ENCODE assay signal across 26 cellular contexts in the genomic region with DNA sequence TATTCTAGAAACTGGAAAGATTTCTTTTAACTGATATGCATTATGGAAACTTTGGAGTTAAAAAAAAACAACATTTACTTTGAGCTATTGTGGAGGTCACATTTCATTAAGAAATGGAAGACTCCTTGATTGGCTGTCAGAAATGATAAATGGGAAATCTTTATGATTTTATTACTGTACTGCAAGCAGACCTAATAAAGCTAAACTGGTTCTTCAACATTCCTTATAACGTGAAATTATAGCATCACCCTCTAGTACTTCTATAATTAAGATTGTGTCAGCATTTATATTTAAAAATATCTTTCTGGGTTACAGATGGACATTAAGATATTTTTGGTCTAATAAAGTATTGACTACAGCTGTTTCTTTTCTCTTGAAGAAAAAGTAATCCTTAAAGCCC.
"Had no signal": no experiment of that assay in that cellular context is flagged by ENCODE, and none has a peak within 500 bp of the region (broad histone marks: within the 10 kb centered on the region; RNA-seq: fewer than 3 reads in every experiment).

No MANE protein-coding gene starts in this region.

- H3K4me3 ChIP-seq: esophagus muscularis mucosa, heart right ventricle, left lung, lower lobe of right lung, right atrium auricular region, stomach, thyroid gland, upper lobe of left lung had no signal

- H3K4me3 Mint-ChIP-seq: activated CD4-positive, alpha-beta memory T cell treated with anti-CD3 and anti-CD28 coated beads, Interleukin-2, amount 10 ng/mL, durations not matched to agents 7 days and 5 days; activated CD4-positive, alpha-beta T cell treated with anti-CD3 and anti-CD28 coated beads, Interleukin-2, amount 10 ng/mL, durations not matched to agents 7 days and 5 days; activated naive CD4-positive, alpha-beta T cell treated with anti-CD3 and anti-CD28 coated beads, Interleukin-2, amount 10 ng/mL, durations not matched to agents 7 days and 5 days; activated T-cell treated with anti-CD3 and anti-CD28 coated beads, Interleukin-2, amount 50 U/mL, for 24 hours; natural killer cell treated with Interleukin-12 subunit alpha and Interleukin-12 subunit beta and Interleukin-15 and Interleukin-18, amount 100 ng/mL, for 72 hours; stimulated activated naive B cell treated with anti-CD40 and anti-IgM and Interleukin-4, amounts not matched to agents 10 μg/mL and 1 μg/mL and 100 μg/mL, for 72 hours had no signal

- H3K27ac Mint-ChIP-seq: activated CD4-positive, alpha-beta memory T cell treated with anti-CD3 and anti-CD28 coated beads, Interleukin-2, amount 10 ng/mL, durations not matched to agents 7 days and 5 days; activated CD4-positive, alpha-beta T cell treated with anti-CD3 and anti-CD28 coated beads, Interleukin-2, amount 10 ng/mL, durations not matched to agents 7 days and 5 days; activated naive CD4-positive, alpha-beta T cell treated with anti-CD3 and anti-CD28 coated beads, Interleukin-2, amount 10 ng/mL, durations not matched to agents 7 days and 5 days; activated T-cell treated with anti-CD3 and anti-CD28 coated beads, Interleukin-2, amount 50 U/mL, for 24 hours; natural killer cell treated with Interleukin-12 subunit alpha and Interleukin-12 subunit beta and Interleukin-15 and Interleukin-18, amount 100 ng/mL, for 72 hours; stimulated activated naive B cell treated with anti-CD40 and anti-IgM and Interleukin-4, amounts not matched to agents 10 μg/mL and 1 μg/mL and 100 μg/mL, for 72 hours had no signal

- H3K9me3 ChIP-seq: esophagus muscularis mucosa, heart right ventricle, left lung, lower lobe of right lung, right atrium auricular region, stomach, thyroid gland, upper lobe of left lung had no signal

- ATAC-seq: heart right ventricle; left lung; lower lobe of right lung; natural killer cell treated with Interleukin-12 subunit alpha and Interleukin-12 subunit beta and Interleukin-15 and Interleukin-18, amount 100 ng/mL, for 72 hours; stimulated activated naive B cell treated with anti-CD40 and anti-IgM and Interleukin-4, amounts not matched to agents 10 μg/mL and 1 μg/mL and 100 μg/mL, for 72 hours had no signal

- H3K4me1 ChIP-seq: heart right ventricle, left lung, lower lobe of right lung, right atrium auricular region, thyroid gland, upper lobe of left lung had no signal

- H3K36me3 Mint-ChIP-seq: activated naive CD4-positive, alpha-beta T cell treated with anti-CD3 and anti-CD28 coated beads, Interleukin-2, amount 10 ng/mL, durations not matched to agents 7 days and 5 days; natural killer cell treated with Interleukin-12 subunit alpha and Interleukin-12 subunit beta and Interleukin-15 and Interleukin-18, amount 100 ng/mL, for 72 hours; stimulated activated naive B cell treated with anti-CD40 and anti-IgM and Interleukin-4, amounts not matched to agents 10 μg/mL and 1 μg/mL and 100 μg/mL, for 72 hours had no signal

- H3K4me1 Mint-ChIP-seq: activated CD4-positive, alpha-beta memory T cell treated with anti-CD3 and anti-CD28 coated beads, Interleukin-2, amount 10 ng/mL, durations not matched to agents 7 days and 5 days; activated CD4-positive, alpha-beta T cell treated with anti-CD3 and anti-CD28 coated beads, Interleukin-2, amount 10 ng/mL, durations not matched to agents 7 days and 5 days; activated naive CD4-positive, alpha-beta T cell treated with anti-CD3 and anti-CD28 coated beads, Interleukin-2, amount 10 ng/mL, durations not matched to agents 7 days and 5 days; stimulated activated naive B cell treated with anti-CD40 and anti-IgM and Interleukin-4, amounts not matched to agents 10 μg/mL and 1 μg/mL and 100 μg/mL, for 72 hours had no signal

- DNase-seq: activated CD4-positive, alpha-beta memory T cell treated with anti-CD3 and anti-CD28 coated beads, Interleukin-2, amount 10 ng/mL, durations not matched to agents 7 days and 5 days; activated CD4-positive, alpha-beta T cell treated with anti-CD3 and anti-CD28 coated beads for 1 hour; activated CD4-positive, alpha-beta T cell treated with anti-CD3 and anti-CD28 coated beads, Interleukin-2, amount 10 ng/mL, durations not matched to agents 7 days and 5 days; activated CD8-positive, alpha-beta memory T cell treated with anti-CD3 and anti-CD28 coated beads, Interleukin-2, amount 50 U/mL, for 48 hours; activated gamma-delta T cell; activated naive CD4-positive, alpha-beta T cell treated with anti-CD3 and anti-CD28 coated beads, Interleukin-2, amount 10 ng/mL, durations not matched to agents 7 days and 5 days; activated T-cell treated with anti-CD3 and anti-CD28 coated beads, Interleukin-2, amount 50 U/mL, for 24 hours; amniotic stem cell; brain microvascular endothelial cell; central memory CD4-positive, alpha-beta T cell; foreskin melanocyte; heart right ventricle; kidney glomerular epithelial cell; left lung; lower lobe of right lung; mesenchymal stem cell; stimulated activated CD4-positive, alpha-beta T cell treated with anti-CD3 and anti-CD28 coated beads, Interleukin-15, amount 100 ng/mL, for 24 hours; stimulated activated CD4-positive, alpha-beta T cell treated with anti-CD3 and anti-CD28 coated beads, Interleukin-2, amount 100 ng/mL, for 24 hours; stimulated activated naive B cell treated with anti-CD40 and anti-IgM and Interleukin-4, amounts not matched to agents 10 μg/mL and 1 μg/mL and 100 μg/mL, for 72 hours; stomach; T1000; thyroid gland; upper lobe of left lung had no signal

- H3K9me3 Mint-ChIP-seq: activated CD4-positive, alpha-beta memory T cell treated with anti-CD3 and anti-CD28 coated beads, Interleukin-2, amount 10 ng/mL, durations not matched to agents 7 days and 5 days; activated CD4-positive, alpha-beta T cell treated with anti-CD3 and anti-CD28 coated beads, Interleukin-2, amount 10 ng/mL, durations not matched to agents 7 days and 5 days; activated naive CD4-positive, alpha-beta T cell treated with anti-CD3 and anti-CD28 coated beads, Interleukin-2, amount 10 ng/mL, durations not matched to agents 7 days and 5 days; activated T-cell treated with anti-CD3 and anti-CD28 coated beads, Interleukin-2, amount 50 U/mL, for 24 hours had no signal

- H3K27me3 ChIP-seq: brain microvascular endothelial cell, esophagus muscularis mucosa, heart right ventricle, left lung, right atrium auricular region, stomach, thyroid gland, upper lobe of left lung had no signal

- H3K36me3 ChIP-seq: brain microvascular endothelial cell, esophagus muscularis mucosa, heart right ventricle, left lung, lower lobe of right lung, right atrium auricular region, stomach, thyroid gland, upper lobe of left lung had no signal

- H3K27ac ChIP-seq: brain microvascular endothelial cell, esophagus muscularis mucosa, heart right ventricle, left lung, lower lobe of right lung, right atrium auricular region, stomach, thyroid gland, upper lobe of left lung had no signal

- H3K27me3 Mint-ChIP-seq: activated CD4-positive, alpha-beta memory T cell treated with anti-CD3 and anti-CD28 coated beads, Interleukin-2, amount 10 ng/mL, durations not matched to agents 7 days and 5 days; activated CD4-positive, alpha-beta T cell treated with anti-CD3 and anti-CD28 coated beads, Interleukin-2, amount 10 ng/mL, durations not matched to agents 7 days and 5 days; activated naive CD4-positive, alpha-beta T cell treated with anti-CD3 and anti-CD28 coated beads, Interleukin-2, amount 10 ng/mL, durations not matched to agents 7 days and 5 days; activated T-cell treated with anti-CD3 and anti-CD28 coated beads, Interleukin-2, amount 50 U/mL, for 24 hours; natural killer cell treated with Interleukin-12 subunit alpha and Interleukin-12 subunit beta and Interleukin-15 and Interleukin-18, amount 100 ng/mL, for 72 hours; stimulated activated naive B cell treated with anti-CD40 and anti-IgM and Interleukin-4, amounts not matched to agents 10 μg/mL and 1 μg/mL and 100 μg/mL, for 72 hours had no signal
